Comparison of ENCODE assay signal across 16 cellular contexts in genomic region chr12:67877697-67878096, GRCh38.
A peak's percentile ranks its signal among the peaks of the same experiment; 100 is the strongest.
DNase-seq lines count a peak whose midpoint lies in the region; ATAC-seq and TF ChIP-seq lines count a peak whose summit lies in the region.
"Had no signal": no experiment of that assay in that cellular context is flagged by ENCODE, and none has a peak within 500 bp of the region (broad histone marks: within the 10 kb centered on the region; RNA-seq: fewer than 3 reads in every experiment).

No MANE protein-coding gene starts in this region.

- intact Hi-C loops in upper lobe of right lung (cut with DNase I), result no loop called here
- intact Hi-C loops in spleen (cut with DNase I; ENCODE audit: low total_unique reads), result no loop called here

- H3K9me3 ChIP-seq in hepatocyte (ENCODE audit: low read depth) (no peaks in the 10 kb centered on the region), upper lobe of right lung (no peaks in the 10 kb centered on the region), spleen (no peaks in the 10 kb centered on the region)
- H3K9me3 ChIP-seq: BLaER1 had no signal

- WGBS in hepatocyte (ENCODE audit: low lambda C conversion rate, missing lambda C conversion rate), result 61% methylated on average over 3 of the region's 3 CpGs
- WGBS in spleen, 5 donors, result 87 to 95% (median 94%) methylated on average over 3 of the region's 3 CpGs

- ATAC-seq in upper lobe of right lung (peak; percentile 30), HG03280 (IDR thresholded peaks at IDR 0.05; ENCODE audit: unreplicated experiment) (no peak)
- ATAC-seq: GM12878 had no signal

- no peak for TF ChIP-seq POLR2A in spleen (IDR thresholded peaks at IDR 0.05)

- H4K20me1 ChIP-seq in hepatocyte (ENCODE audit: insufficient read depth, poor library complexity, severe bottlenecking), result no peaks in the 10 kb centered on the region
- H4K20me1 ChIP-seq: BLaER1 had no signal

- H2AFZ ChIP-seq in hepatocyte, result no peak overlapping the region

- H3K4me3 ChIP-seq in hepatocyte, result no peak overlapping the region
- H3K4me3 ChIP-seq in upper lobe of right lung, result no peak overlapping the region
- H3K4me3 ChIP-seq in spleen, result no peak overlapping the region
- H3K4me3 ChIP-seq: BLaER1, GM12878 had no signal

- H3K36me3 ChIP-seq in hepatocyte (replicated peaks; ENCODE audit: insufficient read depth, low read depth), result no peaks in the 10 kb centered on the region
- no peaks in the 10 kb centered on the region for H3K36me3 ChIP-seq in upper lobe of right lung
- no peaks in the 10 kb centered on the region for H3K36me3 ChIP-seq in spleen
- H3K36me3 ChIP-seq: BLaER1 had no signal

- peak overlapping the region; percentile 37 for H3K27ac ChIP-seq in hepatocyte
- no peak overlapping the region for H3K27ac ChIP-seq in upper lobe of right lung
- H3K27ac ChIP-seq in spleen, result no peak overlapping the region
- H3K27ac ChIP-seq: BLaER1 had no signal

- H3K79me2 ChIP-seq in hepatocyte, result no peaks in the 10 kb centered on the region

- H3K27me3 ChIP-seq in hepatocyte (no peaks in the 10 kb centered on the region), upper lobe of right lung (no peaks in the 10 kb centered on the region), spleen (replicated peaks in 1 of 7) (no peaks in the 10 kb centered on the region)
- H3K27me3 ChIP-seq: BLaER1 had no signal

- H3K4me1 ChIP-seq in hepatocyte (ENCODE audit: insufficient read depth) (peaks cover 11% of the 10 kb centered on the region), upper lobe of right lung (no peaks in the 10 kb centered on the region), spleen (no peaks in the 10 kb centered on the region)
- H3K4me1 ChIP-seq: BLaER1 had no signal

- TF ChIP-seq CTCF in hepatocyte (IDR thresholded peaks at IDR 0.05; ENCODE audit: poor library complexity), result no peak
- no peak for TF ChIP-seq CTCF in upper lobe of right lung (IDR thresholded peaks at IDR 0.05)
- TF ChIP-seq CTCF in spleen (IDR thresholded peaks at IDR 0.05 in 8 of 11, conservative IDR thresholded peaks at IDR 0.05 in 3 of 11), result no peak

- H3K9me2 ChIP-seq in hepatocyte (replicated peaks; ENCODE audit: insufficient read depth), result no peaks in the 10 kb centered on the region

- DNase-seq in DMS79 (lab: John Stamatoyannopoulos, UW) (peak; percentile 37), NCI-H187 treated with DMSO at 0.1 percent for 48 hours (lab: John Stamatoyannopoulos, UW) (peak; percentile 58), hepatocyte (ENCODE audit: low spot score) (peak; percentile 27), upper lobe of right lung (no peak), SIG-M5 (lab: John Stamatoyannopoulos, UW) (no peak), spleen (no peak)
- DNase-seq: 8988T; CD4-positive, alpha-beta memory T cell; DMS153; DND-41; EL; GOT3; H9 had no signal

- H3K4me2 ChIP-seq in hepatocyte, result peak overlapping the region; percentile 43
- H3K4me2 ChIP-seq: BLaER1 had no signal

Comparison
In these comparisons a context has a peak if more than half of its experiments do, and no peak if none do; other contexts are left out.
1. DNase-seq: peak in DMS79 (single experiment), NCI-H187 treated with DMSO at 0.1 percent for 48 hours (single experiment) and hepatocyte (single experiment); none in upper lobe of right lung (single experiment), SIG-M5 (single experiment) and spleen (single experiment).